ENCODE assay signal across 18 cellular contexts in genomic region chr12:124952801-124953200, GRCh38.
"Had no signal": no experiment of that assay in that cellular context is flagged by ENCODE, and none has a peak within 500 bp of the region (broad histone marks: within the 10 kb centered on the region; RNA-seq: fewer than 3 reads in every experiment).

No MANE protein-coding gene starts in this region.

- ATAC-seq: activated CD8-positive, alpha-beta memory T cell treated with anti-CD3 and anti-CD28 coated beads, Interleukin-2, amount 10 ng/mL, durations not matched to agents 7 days and 5 days; activated T-cell treated with anti-CD3 and anti-CD28 coated beads, Interleukin-2, amount 50 U/mL, for 4 hours; naive thymus-derived CD8-positive, alpha-beta T cell; stimulated activated memory B cell treated with anti-CD40 and anti-IgM and Interleukin-4, amounts not matched to agents 10 μg/mL and 1 μg/mL and 100 μg/mL, for 72 hours had no signal

- H3K27ac ChIP-seq: coronary artery, esophagus muscularis mucosa, neutrophil, thyroid gland had no signal

- H3K4me3 ChIP-seq: coronary artery, esophagus muscularis mucosa, thyroid gland had no signal

- DNase-seq: activated CD4-positive, alpha-beta memory T cell treated with anti-CD3 and anti-CD28 coated beads for 36 hours; activated CD4-positive, alpha-beta T cell treated with anti-CD3 and anti-CD28 coated beads for 1 hour; activated CD8-positive, alpha-beta memory T cell treated with anti-CD3 and anti-CD28 coated beads, Interleukin-2, amount 10 ng/mL, durations not matched to agents 7 days and 5 days; activated effector memory CD4-positive, alpha-beta T cell treated with anti-CD3 and anti-CD28 coated beads, Interleukin-2, amount 50 U/mL, for 16 hours; activated naive CD8-positive, alpha-beta T cell treated with anti-CD3 and anti-CD28 coated beads, Interleukin-2, amount 10 ng/mL, durations not matched to agents 7 days and 5 days; activated T-cell treated with anti-CD3 and anti-CD28 coated beads, Interleukin-2, amount 50 U/mL, for 4 hours; hippocampal formation; kidney; mesenchymal stem cell; naive thymus-derived CD8-positive, alpha-beta T cell; posterior cingulate gyrus; stimulated activated CD4-positive, alpha-beta T cell treated with anti-CD3 and anti-CD28 coated beads, Interleukin-2, amount 100 ng/mL, for 48 hours; T-helper 9 cell; thyroid gland had no signal

- H3K4me1 ChIP-seq: thyroid gland had no signal

- H3K27me3 ChIP-seq: esophagus muscularis mucosa, neutrophil, thyroid gland had no signal

- H3K9me3 ChIP-seq: esophagus muscularis mucosa, neutrophil, thyroid gland had no signal
